ENCODE assay signal across 8 cellular contexts in the genomic region with DNA sequence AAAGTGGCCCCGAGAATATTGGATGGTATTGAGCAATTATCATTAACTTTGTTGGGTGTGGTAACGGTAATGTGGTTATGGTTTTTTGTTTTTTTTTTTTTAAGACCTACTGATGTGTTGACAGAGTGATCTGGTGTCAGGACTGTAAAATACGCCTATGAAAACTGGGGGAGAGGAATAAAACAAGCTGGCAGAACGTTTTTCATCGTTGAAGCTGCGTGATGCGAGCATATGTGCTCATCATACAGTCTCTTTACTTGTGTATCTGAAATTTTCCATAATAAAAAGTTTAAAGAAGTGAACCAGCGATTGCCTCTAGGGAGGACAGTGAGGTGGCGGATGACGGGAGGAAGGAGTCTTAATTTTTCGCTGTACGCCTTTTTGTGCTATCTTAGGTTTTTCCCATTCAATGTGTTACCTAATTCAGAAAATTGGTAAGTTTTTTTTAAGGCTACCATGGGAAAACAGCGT. TPM values are rescaled to one million over a fixed set of nuclear protein-coding genes. Genes with fewer than 3 reads are reported as not detected.
A peak's percentile ranks its signal among the peaks of the same experiment; 100 is the strongest.
DNase-seq lines count a peak whose midpoint lies in the region; ATAC-seq, FAIRE-seq and TF ChIP-seq lines count a peak whose summit lies in the region.

No MANE protein-coding gene starts in this region.

- H3K9ac ChIP-seq in NT2/D1 (ENCODE audit: insufficient read length, low read depth): peak overlapping the region; percentile 92
- H3K9ac ChIP-seq in duodenal mucosa (ENCODE audit: low read depth in 1 of 2, low read length in 2 of 2): peak overlapping the region; percentile 76 to 81
- peak overlapping the region; percentile 79 for H3K9ac ChIP-seq in neural cell (ENCODE audit: low read length)

- H3K4me1 ChIP-seq in NT2/D1 (ENCODE audit: insufficient read depth, insufficient read length) (no peaks in the 10 kb centered on the region), duodenal mucosa (ENCODE audit: control insufficient read depth in 1 of 2, insufficient read depth in 2 of 2, low read length in 2 of 2) (peaks cover 31 to 38% of the 10 kb centered on the region in 2 donors)

- no peak for ATAC-seq in GM18861 (IDR thresholded peaks at IDR 0.05; ENCODE audit: unreplicated experiment)

- H3K4me3 ChIP-seq in NT2/D1 (ENCODE audit: insufficient read length, low read depth): peak overlapping the region; percentile 86
- H3K4me3 ChIP-seq in duodenal mucosa (ENCODE audit: low read depth in 1 of 2, low read length in 2 of 2): peak overlapping the region; percentile 80 to 94
- H3K4me3 ChIP-seq in neural cell (ENCODE audit: low read length): peak overlapping the region; percentile 96

- no peaks in the 10 kb centered on the region for H4K20me1 ChIP-seq in neural cell (ENCODE audit: insufficient read depth)

- TF ChIP-seq CTCF in neural cell (IDR thresholded peaks at IDR 0.05; ENCODE audit: poor library complexity, severe bottlenecking): no peak

- peak; percentile 8 for FAIRE-seq in GM19239 (lab: Jason Lieb, UNC)

- peak overlapping the region; percentile 57 for H3K4me2 ChIP-seq in neural cell (ENCODE audit: low read length)

- H3F3A ChIP-seq in neural cell (ENCODE audit: insufficient read depth, low read length, poor library complexity, severe bottlenecking): no peaks in the 10 kb centered on the region

- H3K36me3 ChIP-seq in NT2/D1 (ENCODE audit: insufficient read depth, insufficient read length, low read length) (peaks cover 10% of the 10 kb centered on the region), duodenal mucosa (ENCODE audit: control insufficient read depth in 1 of 2, insufficient read depth in 2 of 2, low read length in 2 of 2) (peaks cover 0 to 1% of the 10 kb centered on the region in 2 donors), neural cell (ENCODE audit: insufficient read depth, low read length) (no peaks in the 10 kb centered on the region)

- H2AFZ ChIP-seq in neural cell (ENCODE audit: low read depth, low read length): peak overlapping the region; percentile 59

- no peaks in the 10 kb centered on the region for H3K27me3 ChIP-seq in NT2/D1 (ENCODE audit: insufficient read depth, insufficient read length)
- H3K27me3 ChIP-seq in duodenal mucosa (ENCODE audit: control insufficient read depth in 1 of 2, insufficient read depth in 2 of 2, low read length in 2 of 2): no peaks in the 10 kb centered on the region
- no peaks in the 10 kb centered on the region for H3K27me3 ChIP-seq in neural cell (ENCODE audit: insufficient read depth, low read depth, low read length)

- H3K9me2 ChIP-seq in neural cell (ENCODE audit: insufficient read depth, low read length): no peaks in the 10 kb centered on the region

- no peak for TF ChIP-seq EP300 in neural cell (conservative IDR thresholded peaks at IDR 0.05; ENCODE audit: poor library complexity, severe bottlenecking)

- H3K27ac ChIP-seq in duodenal mucosa (ENCODE audit: low read depth, low read length) (peak overlapping the region; percentile 14), neural cell (ENCODE audit: low read length) (peak overlapping the region; percentile 30)

- H3K9me3 ChIP-seq in NT2/D1 (ENCODE audit: insufficient read depth, low read length) (no peaks in the 10 kb centered on the region), duodenal mucosa (ENCODE audit: control insufficient read depth in 1 of 2, low read length in 2 of 2) (no peaks in the 10 kb centered on the region), neural cell (ENCODE audit: low read length) (no peaks in the 10 kb centered on the region)

- DNase-seq in GM19239 (ENCODE audit: insufficient read length, low spot score) (no peak), NT2/D1 (ENCODE audit: low read depth, low spot score) (no peak), HK-2 (ENCODE audit: unreplicated experiment) (no peak), NCI-H1436 treated with DMSO at 0.1 percent for 48 hours (lab: John Stamatoyannopoulos, UW) (no peak), OCI-M2 (lab: John Stamatoyannopoulos, UW; ENCODE audit: unreplicated experiment) (no peak)

- H3K79me2 ChIP-seq in neural cell (replicated peaks; ENCODE audit: insufficient read depth, low read length): peaks cover 54% of the 10 kb centered on the region

- TF ChIP-seq RAD21 in neural cell (conservative IDR thresholded peaks at IDR 0.05): no peak

TF ChIP-seq in neural cell, 6 proteins besides CTCF, POLR2A, EP300 and RAD21:
- TF ChIP-seq MXI1 (conservative IDR thresholded peaks at IDR 0.05; ENCODE audit: poor library complexity, severe bottlenecking) (no peak), SMC3 (conservative IDR thresholded peaks at IDR 0.05; ENCODE audit: poor library complexity) (no peak), EZH2 (IDR thresholded peaks at IDR 0.05; ENCODE audit: borderline replicate concordance, insufficient read depth, low read length, poor library complexity, severe bottlenecking) (no peak), POLR2AphosphoS5 (IDR thresholded peaks at IDR 0.05) (no peak), TAF1 (IDR thresholded peaks at IDR 0.05; ENCODE audit: low read depth) (no peak)
- TF ChIP-seq, protein P1, sequence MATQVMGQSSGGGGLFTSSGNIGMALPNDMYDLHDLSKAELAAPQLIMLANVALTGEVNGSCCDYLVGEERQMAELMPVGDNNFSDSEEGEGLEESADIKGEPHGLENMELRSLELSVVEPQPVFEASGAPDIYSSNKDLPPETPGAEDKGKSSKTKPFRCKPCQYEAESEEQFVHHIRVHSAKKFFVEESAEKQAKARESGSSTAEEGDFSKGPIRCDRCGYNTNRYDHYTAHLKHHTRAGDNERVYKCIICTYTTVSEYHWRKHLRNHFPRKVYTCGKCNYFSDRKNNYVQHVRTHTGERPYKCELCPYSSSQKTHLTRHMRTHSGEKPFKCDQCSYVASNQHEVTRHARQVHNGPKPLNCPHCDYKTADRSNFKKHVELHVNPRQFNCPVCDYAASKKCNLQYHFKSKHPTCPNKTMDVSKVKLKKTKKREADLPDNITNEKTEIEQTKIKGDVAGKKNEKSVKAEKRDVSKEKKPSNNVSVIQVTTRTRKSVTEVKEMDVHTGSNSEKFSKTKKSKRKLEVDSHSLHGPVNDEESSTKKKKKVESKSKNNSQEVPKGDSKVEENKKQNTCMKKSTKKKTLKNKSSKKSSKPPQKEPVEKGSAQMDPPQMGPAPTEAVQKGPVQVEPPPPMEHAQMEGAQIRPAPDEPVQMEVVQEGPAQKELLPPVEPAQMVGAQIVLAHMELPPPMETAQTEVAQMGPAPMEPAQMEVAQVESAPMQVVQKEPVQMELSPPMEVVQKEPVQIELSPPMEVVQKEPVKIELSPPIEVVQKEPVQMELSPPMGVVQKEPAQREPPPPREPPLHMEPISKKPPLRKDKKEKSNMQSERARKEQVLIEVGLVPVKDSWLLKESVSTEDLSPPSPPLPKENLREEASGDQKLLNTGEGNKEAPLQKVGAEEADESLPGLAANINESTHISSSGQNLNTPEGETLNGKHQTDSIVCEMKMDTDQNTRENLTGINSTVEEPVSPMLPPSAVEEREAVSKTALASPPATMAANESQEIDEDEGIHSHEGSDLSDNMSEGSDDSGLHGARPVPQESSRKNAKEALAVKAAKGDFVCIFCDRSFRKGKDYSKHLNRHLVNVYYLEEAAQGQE (IDR thresholded peaks at IDR 0.05; ENCODE audit: borderline replicate concordance): no peak
TF ChIP-seq in neural cell: peak in this region for 0.

RNA-seq across cellular contexts. Expression of a gene that starts 0.8 kb away (rescaled TPM):
- polyA plus RNA-seq in neural cell: 26.3 and 30.6 TPM in 2 replicates
- 80.1 and 88.0 TPM in 2 replicates for polyA minus RNA-seq in neural cell
